17 cellular contexts compared by ENCODE assay signal in the genomic region with DNA sequence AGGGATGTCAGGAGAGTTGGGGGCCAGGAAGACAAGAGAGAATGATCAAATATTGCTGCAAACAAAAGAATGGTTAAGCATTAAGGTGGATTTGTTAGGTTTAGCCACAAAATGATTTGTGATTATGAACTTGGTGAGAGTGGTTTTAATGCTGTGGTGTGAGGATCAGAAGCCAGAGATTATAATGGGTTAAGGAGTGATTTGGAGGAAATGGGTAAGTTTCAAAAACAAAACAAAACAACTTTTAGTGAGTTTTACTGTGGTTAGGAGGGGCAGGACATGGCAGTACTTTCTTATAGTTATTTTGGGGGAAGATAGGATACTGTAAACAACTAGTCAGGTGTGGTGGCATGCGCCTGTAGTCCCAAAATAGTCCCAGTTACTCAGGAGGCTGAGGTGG. TPM values are rescaled to one million over a fixed set of nuclear protein-coding genes. Genes with fewer than 3 reads are reported as not detected.
DNase-seq lines count a peak whose midpoint lies in the region; ATAC-seq, FAIRE-seq and TF ChIP-seq lines count a peak whose summit lies in the region.
"Had no signal": no experiment of that assay in that cellular context is flagged by ENCODE, and none has a peak within 500 bp of the region (broad histone marks: within the 10 kb centered on the region; RNA-seq: fewer than 3 reads in every experiment).

No MANE protein-coding gene starts in this region.

- ATAC-seq in activated naive CD4-positive, alpha-beta T cell treated with anti-CD3 and anti-CD28 coated beads, Interleukin-2, amount 50 U/mL, for 72 hours: no peak
- ATAC-seq in activated CD8-positive, alpha-beta T cell treated with anti-CD3 and anti-CD28 coated beads for 36 hours: no peak
- no peak for ATAC-seq in HepG2
- ATAC-seq in HG03280 (IDR thresholded peaks at IDR 0.05; ENCODE audit: unreplicated experiment): no peak
- ATAC-seq in GM18909 (IDR thresholded peaks at IDR 0.05; ENCODE audit: poor library complexity, unreplicated experiment): no peak
- ATAC-seq: gastroesophageal sphincter, left lung, psoas muscle had no signal

- H3K27me3 Mint-ChIP-seq in activated CD8-positive, alpha-beta T cell treated with anti-CD3 and anti-CD28 coated beads for 36 hours: no peaks in the 10 kb centered on the region

- no peak overlapping the region for H3K4me2 ChIP-seq in HepG2 (ENCODE audit: low read depth, low read length)

- TF ChIP-seq RAD21 in HepG2 (CRISPR knock-in tag; IDR thresholded peaks at IDR 0.05): no peak

- peaks cover 30% of the 10 kb centered on the region for H3K4me1 Mint-ChIP-seq in activated CD8-positive, alpha-beta T cell treated with anti-CD3 and anti-CD28 coated beads for 36 hours (ENCODE audit: low read depth)

- no peaks in the 10 kb centered on the region for H4K20me1 ChIP-seq in HepG2 (ENCODE audit: insufficient read depth, low read length)

- in situ Hi-C loops in HepG2 (cut with HindIII; ENCODE audit: extremely low pct_ligation_motif_present, low pct_unique_long_range_greater_than_20kb): no loop called here

- TF ChIP-seq POLR2A in HepG2 (IDR thresholded peaks at IDR 0.05; ENCODE audit: insufficient read depth in 1 of 2, low read depth in 2 of 2, low read length in 2 of 2): no peak

- H3K9me3 Mint-ChIP-seq in activated naive CD4-positive, alpha-beta T cell treated with anti-CD3 and anti-CD28 coated beads, Interleukin-2, amount 50 U/mL, for 72 hours: no peaks in the 10 kb centered on the region
- no peaks in the 10 kb centered on the region for H3K9me3 Mint-ChIP-seq in activated CD8-positive, alpha-beta T cell treated with anti-CD3 and anti-CD28 coated beads for 36 hours

- peaks cover 0 to 19% of the 10 kb centered on the region in 2 donors for H3K36me3 Mint-ChIP-seq in activated naive CD4-positive, alpha-beta T cell treated with anti-CD3 and anti-CD28 coated beads, Interleukin-2, amount 50 U/mL, for 72 hours
- peaks cover 20% of the 10 kb centered on the region for H3K36me3 Mint-ChIP-seq in activated CD8-positive, alpha-beta T cell treated with anti-CD3 and anti-CD28 coated beads for 36 hours (ENCODE audit: low read depth)

- POLR2A ChIA-PET in activated CD8-positive, alpha-beta T cell treated with anti-CD3 and anti-CD28 coated beads for 36 hours (lab: Charles Lee): interaction anchor here (1.1 to 5.6 kb wide), 2 partner anchors 9 to 25 kb away, joined by 3 to 36 read pairs; no protein-coding TSS in a partner anchor
- POLR2A ChIA-PET in HepG2 (lab: Yijun Ruan, JAX): no interaction called here

- H2AFZ ChIP-seq in HepG2 (ENCODE audit: low read length): no peak overlapping the region

- H3K27me3 ChIP-seq in HepG2 (ENCODE audit: control insufficient read depth in 1 of 2, insufficient read depth in 2 of 2, low read length in 2 of 2): no peaks in the 10 kb centered on the region
- H3K27me3 ChIP-seq: gastroesophageal sphincter, left lung, spleen, vagina had no signal

- peaks cover 98% of the 10 kb centered on the region for H3K4me1 ChIP-seq in HepG2 (ENCODE audit: insufficient read depth, low read length)

- DNase-seq in activated naive CD4-positive, alpha-beta T cell treated with anti-CD3 and anti-CD28 coated beads, Interleukin-2, amount 50 U/mL, for 72 hours (ENCODE audit: low spot score in 2 of 2): no peak
- no peak for DNase-seq in activated naive CD4-positive, alpha-beta T cell treated with Interleukin-2 at 50 U/mL for 16 hours
- no peak for DNase-seq in activated CD8-positive, alpha-beta T cell treated with anti-CD3 and anti-CD28 coated beads for 36 hours
- no peak for DNase-seq in HepG2 (ENCODE audit: low spot score)
- DNase-seq in GDM1 (lab: John Stamatoyannopoulos, UW): no peak
- no peak for DNase-seq in central memory CD4-positive, alpha-beta T cell
- DNase-seq: left lung; NCI-H1105 treated with DMSO at 0.1 percent for 48 hours; psoas muscle; spleen; stimulated activated naive CD4-positive, alpha-beta T cell treated with Interleukin-2 at 50 U/mL for 16 hours had no signal

- FAIRE-seq in HepG2 (lab: Jason Lieb, UNC): no peak
- FAIRE-seq: H1 had no signal

- peak overlapping the region; percentile 99 for H3K27ac ChIP-seq in HepG2 (ENCODE audit: extremely low read length, insufficient read depth, low read length)
- H3K27ac ChIP-seq: gastroesophageal sphincter, left lung, psoas muscle, SK-N-MC, vagina had no signal

- H3K9ac ChIP-seq in HepG2 (ENCODE audit: insufficient read depth, low read depth, low read length): 0 out of 2 replicates have a peak overlapping the region, but pooled peaks have one; percentile 7

- H3K9me3 ChIP-seq in HepG2 (ENCODE audit: low read length): no peaks in the 10 kb centered on the region
- H3K9me3 ChIP-seq: gastroesophageal sphincter, left lung, psoas muscle, spleen, vagina had no signal

- peak overlapping the region; percentile 0 to 63 for H3K27ac Mint-ChIP-seq in activated naive CD4-positive, alpha-beta T cell treated with anti-CD3 and anti-CD28 coated beads, Interleukin-2, amount 50 U/mL, for 72 hours
- peak overlapping the region; percentile 49 for H3K27ac Mint-ChIP-seq in activated CD8-positive, alpha-beta T cell treated with anti-CD3 and anti-CD28 coated beads for 36 hours

- H3K79me2 ChIP-seq in HepG2 (ENCODE audit: insufficient read depth, low read length): peaks cover 85% of the 10 kb centered on the region

- TF ChIP-seq EP300 in HepG2 (IDR thresholded peaks at IDR 0.05; ENCODE audit: low read depth in 2 of 2, low read length in 2 of 2) (no peak), HepG2 (CRISPR knock-in tag; IDR thresholded peaks at IDR 0.05; ENCODE audit: borderline replicate concordance) (no peak)

- H3K36me3 ChIP-seq in HepG2 (replicated peaks in 1 of 2; ENCODE audit: control insufficient read depth in 1 of 2, insufficient read depth in 2 of 2, low read length in 2 of 2): 0 out of 5 replicates have a peak, but pooled peaks cover 0 to 4% of the 10 kb centered on the region in 2 experiments
- H3K36me3 ChIP-seq: gastroesophageal sphincter, left lung, vagina had no signal

- TF ChIP-seq CTCF in activated CD8-positive, alpha-beta T cell treated with anti-CD3 and anti-CD28 coated beads for 36 hours (IDR thresholded peaks at IDR 0.05): no peak
- TF ChIP-seq CTCF in HepG2 (CRISPR knock-in tag; IDR thresholded peaks at IDR 0.05): no peak

- H3K4me3 Mint-ChIP-seq in activated CD8-positive, alpha-beta T cell treated with anti-CD3 and anti-CD28 coated beads for 36 hours: no peak overlapping the region

- CTCF ChIA-PET in activated CD8-positive, alpha-beta T cell treated with anti-CD3 and anti-CD28 coated beads for 36 hours (lab: Charles Lee): no interaction called here
- CTCF ChIA-PET in HepG2 (lab: Yijun Ruan, JAX; ENCODE audit: low intra/inter-chr PET ratio, low total read pairs): no interaction called here

- WGBS in HepG2 (ENCODE audit: low lambda C conversion rate): 100% methylated on average over 1 of the region's 1 CpG

- intact Hi-C loops in activated CD8-positive, alpha-beta T cell treated with anti-CD3 and anti-CD28 coated beads for 36 hours (cut with micrococcal nuclease): no loop called here
- intact Hi-C loops in HepG2 (cut with micrococcal nuclease; ENCODE audit: unreplicated experiment): no loop called here

- no TSS peak for BruUV-seq in HepG2 (replicated peaks; lab: Mats Ljungman, UMichigan)

- no peak overlapping the region for H3K4me3 ChIP-seq in HepG2 (replicated peaks in 1 of 3; ENCODE audit: insufficient read depth in 1 of 3, low read depth in 2 of 3, low read length in 3 of 3)
- H3K4me3 ChIP-seq: gastroesophageal sphincter, left lung, psoas muscle, SK-N-MC, spleen, vagina had no signal

TF ChIP-seq in HepG2, 621 proteins besides CTCF, POLR2A, EP300 and RAD21 (continues in another document):
- TF ChIP-seq, protein P1, sequence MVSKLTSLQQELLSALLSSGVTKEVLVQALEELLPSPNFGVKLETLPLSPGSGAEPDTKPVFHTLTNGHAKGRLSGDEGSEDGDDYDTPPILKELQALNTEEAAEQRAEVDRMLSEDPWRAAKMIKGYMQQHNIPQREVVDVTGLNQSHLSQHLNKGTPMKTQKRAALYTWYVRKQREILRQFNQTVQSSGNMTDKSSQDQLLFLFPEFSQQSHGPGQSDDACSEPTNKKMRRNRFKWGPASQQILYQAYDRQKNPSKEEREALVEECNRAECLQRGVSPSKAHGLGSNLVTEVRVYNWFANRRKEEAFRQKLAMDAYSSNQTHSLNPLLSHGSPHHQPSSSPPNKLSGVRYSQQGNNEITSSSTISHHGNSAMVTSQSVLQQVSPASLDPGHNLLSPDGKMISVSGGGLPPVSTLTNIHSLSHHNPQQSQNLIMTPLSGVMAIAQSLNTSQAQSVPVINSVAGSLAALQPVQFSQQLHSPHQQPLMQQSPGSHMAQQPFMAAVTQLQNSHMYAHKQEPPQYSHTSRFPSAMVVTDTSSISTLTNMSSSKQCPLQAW (CRISPR knock-in tag; IDR thresholded peaks at IDR 0.05): no peak
- no peak for TF ChIP-seq ZNF468 (CRISPR knock-in tag; IDR thresholded peaks at IDR 0.05)
- no peak for TF ChIP-seq ZNF350 (CRISPR knock-in tag; IDR thresholded peaks at IDR 0.05; ENCODE audit: borderline replicate concordance, low read depth)

RNA-seq across cellular contexts. Expression of a gene that starts 24.0 kb away (rescaled TPM):
- total RNA-seq in activated naive CD4-positive, alpha-beta T cell treated with anti-CD3 and anti-CD28 coated beads, Interleukin-2, amount 50 U/mL, for 72 hours: 10 to 100 TPM; 33.8 to 39.9 TPM
- total RNA-seq in activated CD8-positive, alpha-beta T cell treated with anti-CD3 and anti-CD28 coated beads for 36 hours: 10 to 100 TPM; 21.2 to 23.7 TPM
- total RNA-seq in HepG2 (2016; rRNA removed; fragmentation: Illumina TruSeq; extraction: Trizol): 35.8 and 52.4 TPM in 2 replicates
- total RNA-seq in HepG2 (2016; cell fraction: cytosol; rRNA removed; fragmentation: Illumina TruSeq; extraction: Trizol; ENCODE audit: low read depth): 7.9 and 8.0 TPM in 2 replicates
- total RNA-seq in HepG2 (2016; cell fraction: insoluble cytoplasmic fraction; rRNA removed; fragmentation: Illumina TruSeq; extraction: Trizol): 36.4 and 48.2 TPM in 2 replicates
- total RNA-seq in HepG2 (2016; cell fraction: membrane; rRNA removed; fragmentation: Illumina TruSeq; extraction: Trizol): 13.9 and 15.2 TPM in 2 replicates
- 36.6 and 40.2 TPM in 2 replicates for total RNA-seq in HepG2 (2016; cell fraction: nucleus; rRNA removed; fragmentation: Illumina TruSeq; extraction: Trizol)
- polyA plus RNA-seq in HepG2 (2011; rRNA removed): 28.6 and 32.1 TPM in 2 replicates
- 23.1 and 27.1 TPM in 2 replicates for polyA plus RNA-seq in HepG2 (2011; cell fraction: cytosol; rRNA removed)
- polyA plus RNA-seq in HepG2 (2011; cell fraction: nucleus; rRNA removed): 29.8 and 33.8 TPM in 2 replicates
- polyA plus RNA-seq in HepG2 (2012): 19.5 and 22.8 TPM in 2 replicates
- 0.80 and 0.85 TPM in 2 replicates for polyA plus RNA-seq in HepG2 (2016; cell fraction: cytosol; fragmentation: Illumina TruSeq; extraction: Trizol; ENCODE audit: low read depth)
- polyA plus RNA-seq in HepG2 (2016; cell fraction: insoluble cytoplasmic fraction; fragmentation: Illumina TruSeq; extraction: Trizol; ENCODE audit: low read depth): 29.6 and 31.2 TPM in 2 replicates
- 2.8 and 3.7 TPM in 2 replicates for polyA plus RNA-seq in HepG2 (2016; cell fraction: membrane; fragmentation: Illumina TruSeq; extraction: Trizol; ENCODE audit: low read depth)
- polyA plus RNA-seq in HepG2 (2016; cell fraction: nucleus; fragmentation: Illumina TruSeq; extraction: Trizol; ENCODE audit: insufficient read depth, low read depth): 29.3 and 32.4 TPM in 2 replicates
- polyA minus RNA-seq in HepG2 (2011; rRNA and poly(A)+ RNA removed; ENCODE audit: low replicate concordance): 63.8 and 156 TPM in 2 replicates
- polyA minus RNA-seq in HepG2 (2011; cell fraction: cytosol; rRNA and poly(A)+ RNA removed): 51.0 and 54.1 TPM in 2 replicates
- polyA minus RNA-seq in HepG2 (2011; cell fraction: nucleus; rRNA and poly(A)+ RNA removed): 58.8 and 79.2 TPM in 2 replicates
